11 cellular contexts compared by ENCODE assay signal in genomic region chr10:851891-852290, GRCh38.
DNase-seq lines count a peak whose midpoint lies in the region; ATAC-seq, FAIRE-seq and TF ChIP-seq lines count a peak whose summit lies in the region.
"Had no signal": no experiment of that assay in that cellular context is flagged by ENCODE, and none has a peak within 500 bp of the region (broad histone marks: within the 10 kb centered on the region; RNA-seq: fewer than 3 reads in every experiment).

No MANE protein-coding gene starts in this region.

- no peak for TF ChIP-seq CTCF in DOHH2 (IDR thresholded peaks at IDR 0.05; ENCODE audit: low read depth, low read length, poor library complexity, severe bottlenecking)
- TF ChIP-seq CTCF in chondrocyte (IDR thresholded peaks at IDR 0.05), result no peak

- no peaks in the 10 kb centered on the region for H3K27me3 ChIP-seq in DOHH2 (ENCODE audit: control insufficient read depth, low read length)
- H3K27me3 ChIP-seq in effector memory CD4-positive, alpha-beta T cell (replicated peaks; ENCODE audit: control insufficient read depth, insufficient read depth, low read length, poor library complexity, severe bottlenecking), result no peaks in the 10 kb centered on the region
- H3K27me3 ChIP-seq: transverse colon had no signal

- H3K36me3 ChIP-seq in DOHH2 (ENCODE audit: control insufficient read depth, low read length), result peaks cover 82% of the 10 kb centered on the region
- peaks cover 6% of the 10 kb centered on the region for H3K36me3 ChIP-seq in effector memory CD4-positive, alpha-beta T cell (ENCODE audit: control insufficient read depth, insufficient read depth, low read length)

- peak overlapping the region; percentile 52 for H3K4me3 ChIP-seq in DOHH2 (ENCODE audit: low read length)
- no peak overlapping the region for H3K4me3 ChIP-seq in effector memory CD4-positive, alpha-beta T cell (ENCODE audit: insufficient read depth, low read depth, low read length, poor library complexity, severe bottlenecking)
- H3K4me3 ChIP-seq: K562, transverse colon had no signal

- H3K9me3 ChIP-seq in DOHH2 (ENCODE audit: control insufficient read depth, insufficient read depth, low read length), result no peaks in the 10 kb centered on the region
- H3K9me3 ChIP-seq in effector memory CD4-positive, alpha-beta T cell (ENCODE audit: control insufficient read depth, low read length), result no peaks in the 10 kb centered on the region
- H3K9me3 ChIP-seq: transverse colon had no signal

- H3K4me1 ChIP-seq in DOHH2 (ENCODE audit: control insufficient read depth, low read length), result peaks cover 47% of the 10 kb centered on the region
- no peaks in the 10 kb centered on the region for H3K4me1 ChIP-seq in effector memory CD4-positive, alpha-beta T cell (ENCODE audit: control insufficient read depth, insufficient read depth, low read length, poor library complexity, severe bottlenecking)

- DNase-seq in RPMI8226, result peak; percentile 69
- DNase-seq in effector memory CD4-positive, alpha-beta T cell, result no peak
- no peak for DNase-seq in chondrocyte (ENCODE audit: low spot score)
- DNase-seq in frontal cortex (ENCODE audit: low spot score in 2 of 2), result no peak
- no peak for DNase-seq in DMS114 treated with DMSO at 0.1 percent for 48 hours (lab: John Stamatoyannopoulos, UW; ENCODE audit: unreplicated experiment)
- DNase-seq: transverse colon had no signal

- ATAC-seq in GM19328 (IDR thresholded peaks at IDR 0.05; ENCODE audit: unreplicated experiment), result peak; percentile 87
- ATAC-seq in HG03025 (IDR thresholded peaks at IDR 0.05; ENCODE audit: low FRiP score, unreplicated experiment), result peak; percentile 97
- ATAC-seq: K562 had no signal

- peaks cover 95% of the 10 kb centered on the region for H3K79me2 ChIP-seq in DOHH2 (ENCODE audit: control insufficient read depth, low read length)

- H3K4me1 Mint-ChIP-seq in chondrocyte (ENCODE audit: low read depth), result peaks cover 38% of the 10 kb centered on the region

- H3K27ac ChIP-seq in DOHH2 (ENCODE audit: low read depth, low read length), result peak overlapping the region; percentile 63
- H3K27ac ChIP-seq in effector memory CD4-positive, alpha-beta T cell (ENCODE audit: insufficient read depth, low read length, poor library complexity, severe bottlenecking), result no peak overlapping the region
- H3K27ac ChIP-seq: transverse colon had no signal

- H3K9me2 ChIP-seq in DOHH2 (replicated peaks; ENCODE audit: control insufficient read depth, low read length), result no peaks in the 10 kb centered on the region

- H3F3A ChIP-seq in DOHH2 (ENCODE audit: control insufficient read depth, insufficient read depth), result peaks cover 18% of the 10 kb centered on the region

- no peaks in the 10 kb centered on the region for H3K27me3 Mint-ChIP-seq in chondrocyte (ENCODE audit: low read depth)

- H3K4me3 Mint-ChIP-seq in chondrocyte (ENCODE audit: unreplicated experiment), result no peak overlapping the region

- peaks cover 43% of the 10 kb centered on the region for H3K36me3 Mint-ChIP-seq in chondrocyte (ENCODE audit: low read depth)

- no peak overlapping the region for H3K27ac Mint-ChIP-seq in chondrocyte (ENCODE audit: unreplicated experiment)

- peak overlapping the region; percentile 72 for H3K4me2 ChIP-seq in DOHH2 (ENCODE audit: low read length)

- FAIRE-seq in frontal cortex (lab: Jason Lieb, UNC), result no peak
- FAIRE-seq: bronchial epithelial cell had no signal

- peaks cover 17% of the 10 kb centered on the region for H3K9me3 Mint-ChIP-seq in chondrocyte (ENCODE audit: low read depth)

- peaks cover 11% of the 10 kb centered on the region for H4K20me1 ChIP-seq in DOHH2 (ENCODE audit: control insufficient read depth, insufficient read depth, low read depth, low read length)
